ENCODE assay signal across 1 cellular context in genomic region chr10:1133495-1134045, GRCh38.
TF ChIP-seq lines count a peak whose summit lies in the region.

No MANE protein-coding gene starts in this region.

TF ChIP-seq in GM23338, 12 proteins besides CTCF, POLR2A, EP300 and RAD21 (continued from another document):
- TF ChIP-seq ETS1 (IDR thresholded peaks at IDR 0.05), result no peak
- no peak for TF ChIP-seq STAT1 (IDR thresholded peaks at IDR 0.05; ENCODE audit: unreplicated experiment)
- no peak for TF ChIP-seq ZNF114 (CRISPR knock-in tag; IDR thresholded peaks at IDR 0.05)
- no peak for TF ChIP-seq ZNF462 (CRISPR knock-in tag; IDR thresholded peaks at IDR 0.05)
- no peak for TF ChIP-seq JUNB (IDR thresholded peaks at IDR 0.05; ENCODE audit: unreplicated experiment)
- no peak for TF ChIP-seq NANOG (IDR thresholded peaks at IDR 0.05; ENCODE audit: borderline replicate concordance)
- no peak for TF ChIP-seq EZH2phosphoT487 (IDR thresholded peaks at IDR 0.05; ENCODE audit: unreplicated experiment)
- TF ChIP-seq ZNF331 (CRISPR knock-in tag; IDR thresholded peaks at IDR 0.05; ENCODE audit: low read depth), result no peak
- TF ChIP-seq CREB1 (CRISPR knock-in tag; IDR thresholded peaks at IDR 0.05; ENCODE audit: low read depth), result no peak
